In genomic region chr14:68819260-68819691, GRCh38 we compare ENCODE assay signal across 8 cellular contexts. TPM values are rescaled to one million over a fixed set of nuclear protein-coding genes. Genes with fewer than 3 reads are reported as not detected.
DNase-seq lines count a peak whose midpoint lies in the region; ATAC-seq and TF ChIP-seq lines count a peak whose summit lies in the region.

No MANE protein-coding gene starts in this region.

- POLR2A ChIA-PET in activated naive CD8-positive, alpha-beta T cell treated with anti-CD3 and anti-CD28 coated beads, Interleukin-2, amount 10 ng/mL, durations not matched to agents 7 days and 5 days (lab: Charles Lee) = interaction anchor here (0.7 to 4.2 kb wide), 3 partner anchors 25 to 568 kb away, joined by 3 to 46 read pairs (median 4); partner anchors contain the start of gene ZFP36L1

- ATAC-seq in activated naive CD8-positive, alpha-beta T cell treated with anti-CD3 and anti-CD28 coated beads, Interleukin-2, amount 10 ng/mL, durations not matched to agents 7 days and 5 days (ENCODE audit: low read depth) = no peak
- no peak for ATAC-seq in GM19397 (IDR thresholded peaks at IDR 0.05; ENCODE audit: unreplicated experiment)
- ATAC-seq in HG02852 (IDR thresholded peaks at IDR 0.05; ENCODE audit: unreplicated experiment) = no peak

- TF ChIP-seq POLR2A in uterus (IDR thresholded peaks at IDR 0.05) = no peak

- H3K9me3 Mint-ChIP-seq in activated naive CD8-positive, alpha-beta T cell treated with anti-CD3 and anti-CD28 coated beads, Interleukin-2, amount 10 ng/mL, durations not matched to agents 7 days and 5 days = no peaks in the 10 kb centered on the region

- H3K4me1 ChIP-seq in cardiac muscle cell (ENCODE audit: low read depth) (peaks cover 26% of the 10 kb centered on the region), left ventricle myocardium inferior (peaks cover 30% of the 10 kb centered on the region), uterus (peaks cover 8 to 14% of the 10 kb centered on the region in 2 donors)

- H3K9me3 ChIP-seq in cardiac muscle cell (ENCODE audit: low read depth) (no peaks in the 10 kb centered on the region), left ventricle myocardium inferior (replicated peaks) (no peaks in the 10 kb centered on the region), uterus (no peaks in the 10 kb centered on the region)

- H3K36me3 Mint-ChIP-seq in activated naive CD8-positive, alpha-beta T cell treated with anti-CD3 and anti-CD28 coated beads, Interleukin-2, amount 10 ng/mL, durations not matched to agents 7 days and 5 days = no peaks in the 10 kb centered on the region

- peaks cover 42% of the 10 kb centered on the region for H3K4me1 Mint-ChIP-seq in activated naive CD8-positive, alpha-beta T cell treated with anti-CD3 and anti-CD28 coated beads, Interleukin-2, amount 10 ng/mL, durations not matched to agents 7 days and 5 days

- intact Hi-C loops in left ventricle myocardium inferior (cut with micrococcal nuclease) = loop anchor here (5.0 kb wide), 1 partner anchor 572 kb away; no protein-coding TSS in a partner anchor
- intact Hi-C loops in uterus (cut with DNase I; ENCODE audit: low total_unique reads) = loop anchor here (5.0 to 10.0 kb wide), 3 partner anchors 574 to 937 kb away; no protein-coding TSS in a partner anchor
- intact Hi-C loops in posterior cingulate gyrus (cut with DNase I) = loop anchor here (10.0 kb wide), 1 partner anchor 984 kb away; no protein-coding TSS in a partner anchor

- H3K27me3 ChIP-seq in cardiac muscle cell (no peaks in the 10 kb centered on the region), left ventricle myocardium inferior (ENCODE audit: low read depth) (no peaks in the 10 kb centered on the region), uterus (no peaks in the 10 kb centered on the region)

- no peaks in the 10 kb centered on the region for H3K36me3 ChIP-seq in cardiac muscle cell
- no peaks in the 10 kb centered on the region for H3K36me3 ChIP-seq in left ventricle myocardium inferior
- H3K36me3 ChIP-seq in uterus = no peaks in the 10 kb centered on the region

- DNase-seq in cardiac muscle cell (ENCODE audit: low read depth in 1 of 2, low spot score in 1 of 2) (peak; percentile 46 to 66), left ventricle myocardium inferior (no peak), left kidney (ENCODE audit: low read depth, low spot score) (peak; percentile 72), uterus (peak; percentile 75 to 85), posterior cingulate gyrus (no peak)
- no peak for DNase-seq in activated naive CD8-positive, alpha-beta T cell treated with anti-CD3 and anti-CD28 coated beads, Interleukin-2, amount 10 ng/mL, durations not matched to agents 7 days and 5 days

- peak overlapping the region; percentile 86 for H3K27ac Mint-ChIP-seq in activated naive CD8-positive, alpha-beta T cell treated with anti-CD3 and anti-CD28 coated beads, Interleukin-2, amount 10 ng/mL, durations not matched to agents 7 days and 5 days

- no peak for TF ChIP-seq CTCF in cardiac muscle cell (IDR thresholded peaks at IDR 0.05; ENCODE audit: low read depth, low read length)
- no peak for TF ChIP-seq CTCF in left ventricle myocardium inferior (IDR thresholded peaks at IDR 0.05; ENCODE audit: borderline replicate concordance)
- TF ChIP-seq CTCF in uterus (IDR thresholded peaks at IDR 0.05) = no peak

- H3K27me3 Mint-ChIP-seq in activated naive CD8-positive, alpha-beta T cell treated with anti-CD3 and anti-CD28 coated beads, Interleukin-2, amount 10 ng/mL, durations not matched to agents 7 days and 5 days = no peaks in the 10 kb centered on the region

- no peak overlapping the region for H3K4me3 Mint-ChIP-seq in activated naive CD8-positive, alpha-beta T cell treated with anti-CD3 and anti-CD28 coated beads, Interleukin-2, amount 10 ng/mL, durations not matched to agents 7 days and 5 days

- H3K27ac ChIP-seq in cardiac muscle cell (no peak overlapping the region), left ventricle myocardium inferior (replicated peaks) (no peak overlapping the region), uterus (peak overlapping the region; percentile 99)

- H3K4me3 ChIP-seq in cardiac muscle cell = no peak overlapping the region
- H3K4me3 ChIP-seq in left ventricle myocardium inferior = no peak overlapping the region
- no peak overlapping the region for H3K4me3 ChIP-seq in uterus

RNA-seq across cellular contexts. Expression of gene ZFP36L1, which starts 26.4 kb away (rescaled TPM):
- total RNA-seq in cardiac muscle cell (822 and 1,327 TPM in 2 replicates), left ventricle myocardium inferior (48.0 TPM), uterus (100 to 1,000 TPM; 170 to 564 (median 315) TPM)
- 219 and 454 TPM in 2 replicates for polyA plus RNA-seq in cardiac muscle cell
- 100 to 1,000 TPM; 114 to 130 TPM for total RNA-seq in activated naive CD8-positive, alpha-beta T cell treated with anti-CD3 and anti-CD28 coated beads, Interleukin-2, amount 10 ng/mL, durations not matched to agents 7 days and 5 days

Comparison
In these comparisons a context has a peak if more than half of its experiments do, and no peak if none do; other contexts are left out.
1. DNase-seq: peak in cardiac muscle cell (2 of 2), left kidney (single experiment) and uterus (2 of 2); none in left ventricle myocardium inferior (single experiment), activated naive CD8-positive, alpha-beta T cell treated with anti-CD3 and anti-CD28 coated beads, Interleukin-2, amount 10 ng/mL, durations not matched to agents 7 days and 5 days (single experiment) and posterior cingulate gyrus (0 of 10).
2. H3K27ac ChIP-seq: peak in uterus (2 of 2); none in cardiac muscle cell (single experiment) and left ventricle myocardium inferior (single experiment).